ENCODE assay signal across 2 cellular contexts in the genomic region with DNA sequence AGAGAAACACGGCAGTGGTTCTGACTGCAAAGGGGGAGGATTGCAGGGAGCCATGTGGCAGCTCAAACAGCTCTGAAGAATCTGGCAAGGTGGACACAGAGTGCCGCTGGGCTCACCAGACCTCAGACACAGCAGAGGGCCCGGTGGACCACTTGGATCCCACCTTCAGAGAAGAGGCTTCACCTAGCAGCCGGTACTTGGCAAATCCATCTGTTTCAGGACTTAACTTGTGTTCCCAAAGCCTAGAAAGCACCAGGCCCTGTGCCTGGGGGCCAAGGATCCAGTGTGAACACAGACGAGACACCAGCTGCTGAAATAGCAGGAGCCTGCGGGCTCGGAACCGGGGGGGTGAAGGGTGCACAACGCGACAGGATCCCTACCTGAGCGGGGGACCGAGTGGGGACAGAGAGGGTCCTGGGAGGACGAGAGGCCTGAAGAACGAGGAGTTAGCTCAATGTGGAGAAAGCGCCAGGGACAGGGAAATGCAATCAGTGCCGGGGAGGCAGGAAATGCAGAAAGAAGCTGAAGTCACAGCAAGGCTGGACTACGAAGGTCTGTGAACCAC.
TF ChIP-seq lines count a peak whose summit lies in the region.

No MANE protein-coding gene starts in this region.

TF ChIP-seq in GM23338, 12 proteins besides CTCF, POLR2A, EP300 and RAD21 (continues in another document):
- TF ChIP-seq NANOG (IDR thresholded peaks at IDR 0.05; ENCODE audit: borderline replicate concordance): no peak
- no peak for TF ChIP-seq JUNB (IDR thresholded peaks at IDR 0.05; ENCODE audit: unreplicated experiment)
- no peak for TF ChIP-seq CREB1 (CRISPR knock-in tag; IDR thresholded peaks at IDR 0.05; ENCODE audit: low read depth)
- TF ChIP-seq POLR2AphosphoS5 (IDR thresholded peaks at IDR 0.05; ENCODE audit: low read depth): no peak
- TF ChIP-seq ZNF114 (CRISPR knock-in tag; IDR thresholded peaks at IDR 0.05): no peak
- TF ChIP-seq, protein P1, sequence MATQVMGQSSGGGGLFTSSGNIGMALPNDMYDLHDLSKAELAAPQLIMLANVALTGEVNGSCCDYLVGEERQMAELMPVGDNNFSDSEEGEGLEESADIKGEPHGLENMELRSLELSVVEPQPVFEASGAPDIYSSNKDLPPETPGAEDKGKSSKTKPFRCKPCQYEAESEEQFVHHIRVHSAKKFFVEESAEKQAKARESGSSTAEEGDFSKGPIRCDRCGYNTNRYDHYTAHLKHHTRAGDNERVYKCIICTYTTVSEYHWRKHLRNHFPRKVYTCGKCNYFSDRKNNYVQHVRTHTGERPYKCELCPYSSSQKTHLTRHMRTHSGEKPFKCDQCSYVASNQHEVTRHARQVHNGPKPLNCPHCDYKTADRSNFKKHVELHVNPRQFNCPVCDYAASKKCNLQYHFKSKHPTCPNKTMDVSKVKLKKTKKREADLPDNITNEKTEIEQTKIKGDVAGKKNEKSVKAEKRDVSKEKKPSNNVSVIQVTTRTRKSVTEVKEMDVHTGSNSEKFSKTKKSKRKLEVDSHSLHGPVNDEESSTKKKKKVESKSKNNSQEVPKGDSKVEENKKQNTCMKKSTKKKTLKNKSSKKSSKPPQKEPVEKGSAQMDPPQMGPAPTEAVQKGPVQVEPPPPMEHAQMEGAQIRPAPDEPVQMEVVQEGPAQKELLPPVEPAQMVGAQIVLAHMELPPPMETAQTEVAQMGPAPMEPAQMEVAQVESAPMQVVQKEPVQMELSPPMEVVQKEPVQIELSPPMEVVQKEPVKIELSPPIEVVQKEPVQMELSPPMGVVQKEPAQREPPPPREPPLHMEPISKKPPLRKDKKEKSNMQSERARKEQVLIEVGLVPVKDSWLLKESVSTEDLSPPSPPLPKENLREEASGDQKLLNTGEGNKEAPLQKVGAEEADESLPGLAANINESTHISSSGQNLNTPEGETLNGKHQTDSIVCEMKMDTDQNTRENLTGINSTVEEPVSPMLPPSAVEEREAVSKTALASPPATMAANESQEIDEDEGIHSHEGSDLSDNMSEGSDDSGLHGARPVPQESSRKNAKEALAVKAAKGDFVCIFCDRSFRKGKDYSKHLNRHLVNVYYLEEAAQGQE (IDR thresholded peaks at IDR 0.05; ENCODE audit: unreplicated experiment): no peak
- TF ChIP-seq STAT1 (IDR thresholded peaks at IDR 0.05; ENCODE audit: unreplicated experiment): no peak
- no peak for TF ChIP-seq EZH2 (IDR thresholded peaks at IDR 0.05; ENCODE audit: low read depth, unreplicated experiment)
- TF ChIP-seq, protein P2, sequence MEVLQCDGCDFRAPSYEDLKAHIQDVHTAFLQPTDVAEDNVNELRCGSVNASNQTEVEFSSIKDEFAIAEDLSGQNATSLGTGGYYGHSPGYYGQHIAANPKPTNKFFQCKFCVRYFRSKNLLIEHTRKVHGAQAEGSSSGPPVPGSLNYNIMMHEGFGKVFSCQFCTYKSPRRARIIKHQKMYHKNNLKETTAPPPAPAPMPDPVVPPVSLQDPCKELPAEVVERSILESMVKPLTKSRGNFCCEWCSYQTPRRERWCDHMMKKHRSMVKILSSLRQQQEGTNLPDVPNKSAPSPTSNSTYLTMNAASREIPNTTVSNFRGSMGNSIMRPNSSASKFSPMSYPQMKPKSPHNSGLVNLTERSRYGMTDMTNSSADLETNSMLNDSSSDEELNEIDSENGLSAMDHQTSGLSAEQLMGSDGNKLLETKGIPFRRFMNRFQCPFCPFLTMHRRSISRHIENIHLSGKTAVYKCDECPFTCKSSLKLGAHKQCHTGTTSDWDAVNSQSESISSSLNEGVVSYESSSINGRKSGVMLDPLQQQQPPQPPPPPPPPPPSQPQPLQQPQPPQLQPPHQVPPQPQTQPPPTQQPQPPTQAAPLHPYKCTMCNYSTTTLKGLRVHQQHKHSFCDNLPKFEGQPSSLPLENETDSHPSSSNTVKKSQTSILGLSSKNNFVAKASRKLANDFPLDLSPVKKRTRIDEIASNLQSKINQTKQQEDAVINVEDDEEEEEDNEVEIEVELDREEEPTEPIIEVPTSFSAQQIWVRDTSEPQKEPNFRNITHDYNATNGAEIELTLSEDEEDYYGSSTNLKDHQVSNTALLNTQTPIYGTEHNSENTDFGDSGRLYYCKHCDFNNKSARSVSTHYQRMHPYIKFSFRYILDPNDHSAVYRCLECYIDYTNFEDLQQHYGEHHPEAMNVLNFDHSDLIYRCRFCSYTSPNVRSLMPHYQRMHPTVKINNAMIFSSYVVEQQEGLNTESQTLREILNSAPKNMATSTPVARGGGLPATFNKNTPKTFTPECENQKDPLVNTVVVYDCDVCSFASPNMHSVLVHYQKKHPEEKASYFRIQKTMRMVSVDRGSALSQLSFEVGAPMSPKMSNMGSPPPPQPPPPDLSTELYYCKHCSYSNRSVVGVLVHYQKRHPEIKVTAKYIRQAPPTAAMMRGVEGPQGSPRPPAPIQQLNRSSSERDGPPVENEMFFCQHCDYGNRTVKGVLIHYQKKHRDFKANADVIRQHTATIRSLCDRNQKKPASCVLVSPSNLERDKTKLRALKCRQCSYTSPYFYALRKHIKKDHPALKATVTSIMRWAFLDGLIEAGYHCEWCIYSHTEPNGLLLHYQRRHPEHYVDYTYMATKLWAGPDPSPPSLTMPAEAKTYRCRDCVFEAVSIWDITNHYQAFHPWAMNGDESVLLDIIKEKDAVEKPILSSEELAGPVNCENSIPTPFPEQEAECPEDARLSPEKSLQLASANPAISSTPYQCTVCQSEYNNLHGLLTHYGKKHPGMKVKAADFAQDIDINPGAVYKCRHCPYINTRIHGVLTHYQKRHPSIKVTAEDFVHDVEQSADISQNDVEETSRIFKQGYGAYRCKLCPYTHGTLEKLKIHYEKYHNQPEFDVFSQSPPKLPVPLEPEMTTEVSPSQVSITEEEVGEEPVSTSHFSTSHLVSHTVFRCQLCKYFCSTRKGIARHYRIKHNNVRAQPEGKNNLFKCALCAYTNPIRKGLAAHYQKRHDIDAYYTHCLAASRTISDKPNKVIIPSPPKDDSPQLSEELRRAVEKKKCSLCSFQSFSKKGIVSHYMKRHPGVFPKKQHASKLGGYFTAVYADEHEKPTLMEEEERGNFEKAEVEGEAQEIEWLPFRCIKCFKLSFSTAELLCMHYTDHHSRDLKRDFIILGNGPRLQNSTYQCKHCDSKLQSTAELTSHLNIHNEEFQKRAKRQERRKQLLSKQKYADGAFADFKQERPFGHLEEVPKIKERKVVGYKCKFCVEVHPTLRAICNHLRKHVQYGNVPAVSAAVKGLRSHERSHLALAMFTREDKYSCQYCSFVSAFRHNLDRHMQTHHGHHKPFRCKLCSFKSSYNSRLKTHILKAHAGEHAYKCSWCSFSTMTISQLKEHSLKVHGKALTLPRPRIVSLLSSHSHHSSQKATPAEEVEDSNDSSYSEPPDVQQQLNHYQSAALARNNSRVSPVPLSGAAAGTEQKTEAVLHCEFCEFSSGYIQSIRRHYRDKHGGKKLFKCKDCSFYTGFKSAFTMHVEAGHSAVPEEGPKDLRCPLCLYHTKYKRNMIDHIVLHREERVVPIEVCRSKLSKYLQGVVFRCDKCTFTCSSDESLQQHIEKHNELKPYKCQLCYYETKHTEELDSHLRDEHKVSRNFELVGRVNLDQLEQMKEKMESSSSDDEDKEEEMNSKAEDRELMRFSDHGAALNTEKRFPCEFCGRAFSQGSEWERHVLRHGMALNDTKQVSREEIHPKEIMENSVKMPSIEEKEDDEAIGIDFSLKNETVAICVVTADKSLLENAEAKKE (CRISPR knock-in tag; IDR thresholded peaks at IDR 0.05): no peak
- TF ChIP-seq EZH2phosphoT487 (IDR thresholded peaks at IDR 0.05; ENCODE audit: unreplicated experiment): no peak

TF ChIP-seq in K562, 482 proteins besides CTCF, POLR2A, EP300 and RAD21:
- no peak for TF ChIP-seq ZNF143 (CRISPR knock-in tag; IDR thresholded peaks at IDR 0.05)
- no peak for TF ChIP-seq BRCA1 (IDR thresholded peaks at IDR 0.05)
- TF ChIP-seq BRCA1 (CRISPR knock-in tag; IDR thresholded peaks at IDR 0.05): no peak
- no peak for TF ChIP-seq ZNF12 (CRISPR knock-in tag; IDR thresholded peaks at IDR 0.05)
- TF ChIP-seq, protein P3, sequence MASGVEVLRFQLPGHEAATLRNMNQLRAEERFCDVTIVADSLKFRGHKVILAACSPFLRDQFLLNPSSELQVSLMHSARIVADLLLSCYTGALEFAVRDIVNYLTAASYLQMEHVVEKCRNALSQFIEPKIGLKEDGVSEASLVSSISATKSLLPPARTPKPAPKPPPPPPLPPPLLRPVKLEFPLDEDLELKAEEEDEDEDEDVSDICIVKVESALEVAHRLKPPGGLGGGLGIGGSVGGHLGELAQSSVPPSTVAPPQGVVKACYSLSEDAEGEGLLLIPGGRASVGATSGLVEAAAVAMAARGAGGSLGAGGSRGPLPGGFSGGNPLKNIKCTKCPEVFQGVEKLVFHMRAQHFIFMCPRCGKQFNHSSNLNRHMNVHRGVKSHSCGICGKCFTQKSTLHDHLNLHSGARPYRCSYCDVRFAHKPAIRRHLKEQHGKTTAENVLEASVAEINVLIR (CRISPR knock-in tag; IDR thresholded peaks at IDR 0.05): no peak
- no peak for TF ChIP-seq ZNF134 (CRISPR knock-in tag; conservative IDR thresholded peaks at IDR 0.05)
- no peak for TF ChIP-seq ZNF766 (CRISPR knock-in tag; conservative IDR thresholded peaks at IDR 0.05)
- TF ChIP-seq, protein P4, sequence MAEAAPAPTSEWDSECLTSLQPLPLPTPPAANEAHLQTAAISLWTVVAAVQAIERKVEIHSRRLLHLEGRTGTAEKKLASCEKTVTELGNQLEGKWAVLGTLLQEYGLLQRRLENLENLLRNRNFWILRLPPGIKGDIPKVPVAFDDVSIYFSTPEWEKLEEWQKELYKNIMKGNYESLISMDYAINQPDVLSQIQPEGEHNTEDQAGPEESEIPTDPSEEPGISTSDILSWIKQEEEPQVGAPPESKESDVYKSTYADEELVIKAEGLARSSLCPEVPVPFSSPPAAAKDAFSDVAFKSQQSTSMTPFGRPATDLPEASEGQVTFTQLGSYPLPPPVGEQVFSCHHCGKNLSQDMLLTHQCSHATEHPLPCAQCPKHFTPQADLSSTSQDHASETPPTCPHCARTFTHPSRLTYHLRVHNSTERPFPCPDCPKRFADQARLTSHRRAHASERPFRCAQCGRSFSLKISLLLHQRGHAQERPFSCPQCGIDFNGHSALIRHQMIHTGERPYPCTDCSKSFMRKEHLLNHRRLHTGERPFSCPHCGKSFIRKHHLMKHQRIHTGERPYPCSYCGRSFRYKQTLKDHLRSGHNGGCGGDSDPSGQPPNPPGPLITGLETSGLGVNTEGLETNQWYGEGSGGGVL (CRISPR knock-in tag; IDR thresholded peaks at IDR 0.05): no peak
- no peak for TF ChIP-seq ZNF644 (tag; IDR thresholded peaks at IDR 0.05; ENCODE audit: low read depth)
- TF ChIP-seq PCBP2 (IDR thresholded peaks at IDR 0.05; ENCODE audit: low read depth, low read length, poor library complexity, severe bottlenecking): no peak
- TF ChIP-seq XRCC5 (IDR thresholded peaks at IDR 0.05; ENCODE audit: low read depth, low read length): no peak
- TF ChIP-seq NCOA1 (IDR thresholded peaks at IDR 0.05; ENCODE audit: low read depth): no peak
- TF ChIP-seq RBM39 (optimal IDR thresholded peaks at IDR 0.05; ENCODE audit: low read depth, low read length): no peak
- TF ChIP-seq, protein P5, sequence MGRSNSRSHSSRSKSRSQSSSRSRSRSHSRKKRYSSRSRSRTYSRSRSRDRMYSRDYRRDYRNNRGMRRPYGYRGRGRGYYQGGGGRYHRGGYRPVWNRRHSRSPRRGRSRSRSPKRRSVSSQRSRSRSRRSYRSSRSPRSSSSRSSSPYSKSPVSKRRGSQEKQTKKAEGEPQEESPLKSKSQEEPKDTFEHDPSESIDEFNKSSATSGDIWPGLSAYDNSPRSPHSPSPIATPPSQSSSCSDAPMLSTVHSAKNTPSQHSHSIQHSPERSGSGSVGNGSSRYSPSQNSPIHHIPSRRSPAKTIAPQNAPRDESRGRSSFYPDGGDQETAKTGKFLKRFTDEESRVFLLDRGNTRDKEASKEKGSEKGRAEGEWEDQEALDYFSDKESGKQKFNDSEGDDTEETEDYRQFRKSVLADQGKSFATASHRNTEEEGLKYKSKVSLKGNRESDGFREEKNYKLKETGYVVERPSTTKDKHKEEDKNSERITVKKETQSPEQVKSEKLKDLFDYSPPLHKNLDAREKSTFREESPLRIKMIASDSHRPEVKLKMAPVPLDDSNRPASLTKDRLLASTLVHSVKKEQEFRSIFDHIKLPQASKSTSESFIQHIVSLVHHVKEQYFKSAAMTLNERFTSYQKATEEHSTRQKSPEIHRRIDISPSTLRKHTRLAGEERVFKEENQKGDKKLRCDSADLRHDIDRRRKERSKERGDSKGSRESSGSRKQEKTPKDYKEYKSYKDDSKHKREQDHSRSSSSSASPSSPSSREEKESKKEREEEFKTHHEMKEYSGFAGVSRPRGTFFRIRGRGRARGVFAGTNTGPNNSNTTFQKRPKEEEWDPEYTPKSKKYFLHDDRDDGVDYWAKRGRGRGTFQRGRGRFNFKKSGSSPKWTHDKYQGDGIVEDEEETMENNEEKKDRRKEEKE (IDR thresholded peaks at IDR 0.05; ENCODE audit: borderline replicate concordance in 1 of 2, control insufficient read depth in 1 of 2, low read depth in 2 of 2, low read length in 1 of 2): no peak
- no peak for TF ChIP-seq BMI1 (IDR thresholded peaks at IDR 0.05; ENCODE audit: low read length)
- no peak for TF ChIP-seq ATF1 (CRISPR knock-in tag; IDR thresholded peaks at IDR 0.05)
- TF ChIP-seq ATF1 (tag; IDR thresholded peaks at IDR 0.05): no peak
